In genomic region chrX:129769467-129770154, GRCh38 we compare ENCODE assay signal across 8 cellular contexts. TPM values are rescaled to one million over a fixed set of nuclear protein-coding genes. Genes with fewer than 3 reads are reported as not detected.
DNase-seq lines count a peak whose midpoint lies in the region; ATAC-seq and TF ChIP-seq lines count a peak whose summit lies in the region.

No MANE protein-coding gene starts in this region.

- TF ChIP-seq RAD21 in SK-N-SH (IDR thresholded peaks at IDR 0.05; ENCODE audit: low read length), result no peak

- peak; percentile 50 for ATAC-seq in GM19324 (IDR thresholded peaks at IDR 0.05; ENCODE audit: low FRiP score, unreplicated experiment)
- peak; percentile 45 for ATAC-seq in HG03432 (IDR thresholded peaks at IDR 0.05; ENCODE audit: unreplicated experiment)

- POLR2A ChIA-PET in SK-N-SH (lab: Yijun Ruan, JAX), result no interaction called here
- POLR2A ChIA-PET in HEK293T (lab: Yijun Ruan, JAX), result no interaction called here

- DNase-seq in activated CD8-positive, alpha-beta memory T cell treated with anti-CD3 and anti-CD28 coated beads for 4 hours (ENCODE audit: low read depth in 2 of 2), result peak; percentile 41 to 67
- DNase-seq in SK-N-SH (no peak), retina (no peak), GM03348 (ENCODE audit: low spot score) (no peak), HEK293T (ENCODE audit: extremely low spot score) (no peak)

- 51% methylated on average over 6 of the region's 9 CpGs for WGBS in SK-N-SH (ENCODE audit: low lambda C conversion rate)

- H4K20me1 ChIP-seq in SK-N-SH (ENCODE audit: insufficient read depth), result no peaks in the 10 kb centered on the region

- H3K27me3 ChIP-seq in neutrophil, result no peaks in the 10 kb centered on the region
- H3K27me3 ChIP-seq in SK-N-SH (ENCODE audit: insufficient read depth), result peaks cover 10% of the 10 kb centered on the region; the same call in 1 of the 2 replicates

- H3K4me2 ChIP-seq in SK-N-SH, result no peak overlapping the region

- H3K27ac ChIP-seq in neutrophil, result peak overlapping the region; percentile 64
- no peak overlapping the region for H3K27ac ChIP-seq in SK-N-SH (ENCODE audit: low read depth in 2 of 2, low read length in 1 of 2)

- H3K79me2 ChIP-seq in SK-N-SH (ENCODE audit: insufficient read depth), result no peaks in the 10 kb centered on the region

- H3K4me1 ChIP-seq in neutrophil (ENCODE audit: control insufficient read depth in 1 of 2, insufficient read depth in 1 of 2, low read depth in 1 of 2, low read length in 1 of 2) (peaks cover 51 to 55% of the 10 kb centered on the region in 2 experiments), SK-N-SH (ENCODE audit: control insufficient read depth in 1 of 2, insufficient read depth in 2 of 2, low read depth in 1 of 2, low read length in 1 of 2) (no peaks in the 10 kb centered on the region)

- H3K4me3 ChIP-seq in neutrophil (ENCODE audit: low read depth in 1 of 2, low read length in 1 of 2) (no peak overlapping the region), SK-N-SH (ENCODE audit: low read depth in 2 of 2, low read length in 1 of 2) (no peak overlapping the region)

- no peaks in the 10 kb centered on the region for H3K9me3 ChIP-seq in neutrophil
- no peaks in the 10 kb centered on the region for H3K9me3 ChIP-seq in SK-N-SH

- TF ChIP-seq CTCF in neutrophil (IDR thresholded peaks at IDR 0.05), result no peak
- no peak for TF ChIP-seq CTCF in SK-N-SH (IDR thresholded peaks at IDR 0.05)

- H3K9ac ChIP-seq in SK-N-SH, result no peak overlapping the region

- no peaks in the 10 kb centered on the region for H3K9me2 ChIP-seq in SK-N-SH

- TF ChIP-seq EP300 in SK-N-SH (IDR thresholded peaks at IDR 0.05; ENCODE audit: borderline replicate concordance in 1 of 2, low read depth in 1 of 2, low read length in 1 of 2), result no peak

- CTCF ChIA-PET in SK-N-SH (lab: Yijun Ruan, JAX) (interaction anchor here (1.0 to 1.8 kb wide), 2 partner anchors 156 to 168 kb away, joined by 3 to 4 read pairs; no protein-coding TSS in a partner anchor), HEK293T (lab: Yijun Ruan, JAX) (no interaction called here)

- H2AFZ ChIP-seq in SK-N-SH (ENCODE audit: low read depth), result no peak overlapping the region

- no peaks in the 10 kb centered on the region for H3F3A ChIP-seq in SK-N-SH (replicated peaks; ENCODE audit: insufficient read depth)

- H3K36me3 ChIP-seq in neutrophil, result no peaks in the 10 kb centered on the region
- no peaks in the 10 kb centered on the region for H3K36me3 ChIP-seq in SK-N-SH (replicated peaks in 1 of 2; ENCODE audit: control insufficient read depth in 1 of 2, insufficient read depth in 2 of 2, low read length in 1 of 2)

TF ChIP-seq in SK-N-SH, 30 proteins besides CTCF, POLR2A, EP300 and RAD21:
- TF ChIP-seq YY1 (IDR thresholded peaks at IDR 0.05; ENCODE audit: low read depth) (no peak), EZH2phosphoT487 (IDR thresholded peaks at IDR 0.05; ENCODE audit: borderline replicate concordance, low read depth) (no peak), GABPA (IDR thresholded peaks at IDR 0.05; ENCODE audit: low read depth) (no peak), IRF3 (IDR thresholded peaks at IDR 0.05; ENCODE audit: low read depth, low read length) (no peak), CHD2 (IDR thresholded peaks at IDR 0.05; ENCODE audit: low read length, partially characterized antibody) (no peak), ELF1 (IDR thresholded peaks at IDR 0.05) (no peak), FOXM1 (IDR thresholded peaks at IDR 0.05; ENCODE audit: low read depth) (no peak), GATA2 (CRISPR knock-in tag; IDR thresholded peaks at IDR 0.05) (no peak), MAX (IDR thresholded peaks at IDR 0.05; ENCODE audit: low read depth) (no peak)
- TF ChIP-seq, protein P1, sequence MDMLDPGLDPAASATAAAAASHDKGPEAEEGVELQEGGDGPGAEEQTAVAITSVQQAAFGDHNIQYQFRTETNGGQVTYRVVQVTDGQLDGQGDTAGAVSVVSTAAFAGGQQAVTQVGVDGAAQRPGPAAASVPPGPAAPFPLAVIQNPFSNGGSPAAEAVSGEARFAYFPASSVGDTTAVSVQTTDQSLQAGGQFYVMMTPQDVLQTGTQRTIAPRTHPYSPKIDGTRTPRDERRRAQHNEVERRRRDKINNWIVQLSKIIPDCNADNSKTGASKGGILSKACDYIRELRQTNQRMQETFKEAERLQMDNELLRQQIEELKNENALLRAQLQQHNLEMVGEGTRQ (IDR thresholded peaks at IDR 0.05; ENCODE audit: borderline replicate concordance, low read depth, low read length), result no peak

TF ChIP-seq in HEK293T, 16 proteins besides CTCF, POLR2A, EP300 and RAD21:
- TF ChIP-seq SUZ12 (IDR thresholded peaks at IDR 0.05) (no peak), CTBP1 (IDR thresholded peaks at IDR 0.05; ENCODE audit: borderline replicate concordance) (no peak), TARDBP (IDR thresholded peaks at IDR 0.05) (no peak), HDGF (IDR thresholded peaks at IDR 0.05; ENCODE audit: borderline replicate concordance) (no peak), FOXK2 (IDR thresholded peaks at IDR 0.05) (no peak), ELF4 (IDR thresholded peaks at IDR 0.05) (no peak)
- TF ChIP-seq, protein P2, sequence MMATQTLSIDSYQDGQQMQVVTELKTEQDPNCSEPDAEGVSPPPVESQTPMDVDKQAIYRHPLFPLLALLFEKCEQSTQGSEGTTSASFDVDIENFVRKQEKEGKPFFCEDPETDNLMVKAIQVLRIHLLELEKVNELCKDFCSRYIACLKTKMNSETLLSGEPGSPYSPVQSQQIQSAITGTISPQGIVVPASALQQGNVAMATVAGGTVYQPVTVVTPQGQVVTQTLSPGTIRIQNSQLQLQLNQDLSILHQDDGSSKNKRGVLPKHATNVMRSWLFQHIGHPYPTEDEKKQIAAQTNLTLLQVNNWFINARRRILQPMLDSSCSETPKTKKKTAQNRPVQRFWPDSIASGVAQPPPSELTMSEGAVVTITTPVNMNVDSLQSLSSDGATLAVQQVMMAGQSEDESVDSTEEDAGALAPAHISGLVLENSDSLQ (IDR thresholded peaks at IDR 0.05), result no peak

RNA-seq across cellular contexts. Expression of gene SASH3, which starts 10.1 kb away (rescaled TPM):
- not detected in 2 replicates for polyA plus RNA-seq in SK-N-SH (2012; rRNA removed)
- polyA plus RNA-seq in SK-N-SH (2012; cell fraction: cytosol; rRNA removed), result not detected in 2 replicates
- not detected in 2 replicates for polyA plus RNA-seq in SK-N-SH (2012; cell fraction: nucleus; rRNA removed)

RNA-seq across cellular contexts. Expression of gene XPNPEP2, which starts 30.8 kb away (rescaled TPM):
- polyA plus RNA-seq in SK-N-SH (2012; rRNA removed), result 0.19 and 0.21 TPM in 2 replicates
- 0.04 and 0.20 TPM in 2 replicates for polyA plus RNA-seq in SK-N-SH (2012; cell fraction: cytosol; rRNA removed)
- polyA plus RNA-seq in SK-N-SH (2012; cell fraction: nucleus; rRNA removed), result 0.11 and 0.12 TPM in 2 replicates

Comparison
In these comparisons a context has a peak if more than half of its experiments do, and no peak if none do; other contexts are left out.
1. DNase-seq: peak in activated CD8-positive, alpha-beta memory T cell treated with anti-CD3 and anti-CD28 coated beads for 4 hours (2 of 2); none in SK-N-SH (single experiment), retina (single experiment), GM03348 (single experiment) and HEK293T (single experiment).